In the genomic region with DNA sequence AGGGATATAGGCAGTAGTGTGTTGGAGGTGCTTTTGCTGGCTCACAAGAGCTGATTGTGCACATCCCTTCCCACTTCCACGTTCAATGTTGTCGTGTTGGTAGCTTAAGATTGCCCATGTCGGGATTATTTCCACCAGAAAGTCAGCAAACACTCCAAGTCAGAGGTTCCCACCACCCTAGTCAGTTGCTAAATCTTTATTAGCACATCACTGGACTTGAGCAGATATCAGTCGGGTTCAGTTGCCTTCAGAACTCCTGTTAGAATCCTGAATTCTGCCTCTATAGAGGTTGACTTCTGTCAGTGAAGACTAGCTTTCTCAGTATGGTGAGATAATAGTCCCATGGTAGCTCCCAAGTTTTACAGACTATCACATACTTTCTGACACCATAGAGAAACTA, we compare ENCODE assay signal across 2 cellular contexts.
TF ChIP-seq lines count a peak whose summit lies in the region.

No MANE protein-coding gene starts in this region.

TF ChIP-seq in liver, 16 proteins besides CTCF, POLR2A, EP300 and RAD21:
- TF ChIP-seq HNF4A (conservative IDR thresholded peaks at IDR 0.05) (peak; percentile 5 to 28), NR2F2 (IDR thresholded peaks at IDR 0.05) (no peak), RXRA (IDR thresholded peaks at IDR 0.05) (peak in 1 of 2 donors; percentile 23)

TF ChIP-seq in HepG2, 621 proteins besides CTCF, POLR2A, EP300 and RAD21:
- TF ChIP-seq RBFOX2 (IDR thresholded peaks at IDR 0.05; ENCODE audit: low read depth, low read length): no peak
- TF ChIP-seq ZNF780A (CRISPR knock-in tag; IDR thresholded peaks at IDR 0.05): no peak
- no peak for TF ChIP-seq KDM4B (CRISPR knock-in tag; IDR thresholded peaks at IDR 0.05)
- no peak for TF ChIP-seq SMC3 (IDR thresholded peaks at IDR 0.05; ENCODE audit: low read length)
- no peak for TF ChIP-seq ZNF136 (CRISPR knock-in tag; IDR thresholded peaks at IDR 0.05; ENCODE audit: low read depth)
- TF ChIP-seq U2AF2 (IDR thresholded peaks at IDR 0.05; ENCODE audit: low read depth, low read length): no peak
- TF ChIP-seq, protein P1, sequence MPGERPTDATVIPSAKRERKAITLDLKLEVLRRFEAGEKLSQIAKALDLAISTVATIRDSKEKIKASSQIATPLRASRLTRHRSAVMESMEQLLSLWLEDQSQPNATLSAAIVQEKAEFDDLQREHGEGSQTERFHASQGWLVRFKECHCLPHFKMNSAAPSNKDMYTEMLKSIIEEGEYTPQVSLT (CRISPR knock-in tag; IDR thresholded peaks at IDR 0.05; ENCODE audit: borderline replicate concordance, low read depth): no peak
- TF ChIP-seq, protein P2, sequence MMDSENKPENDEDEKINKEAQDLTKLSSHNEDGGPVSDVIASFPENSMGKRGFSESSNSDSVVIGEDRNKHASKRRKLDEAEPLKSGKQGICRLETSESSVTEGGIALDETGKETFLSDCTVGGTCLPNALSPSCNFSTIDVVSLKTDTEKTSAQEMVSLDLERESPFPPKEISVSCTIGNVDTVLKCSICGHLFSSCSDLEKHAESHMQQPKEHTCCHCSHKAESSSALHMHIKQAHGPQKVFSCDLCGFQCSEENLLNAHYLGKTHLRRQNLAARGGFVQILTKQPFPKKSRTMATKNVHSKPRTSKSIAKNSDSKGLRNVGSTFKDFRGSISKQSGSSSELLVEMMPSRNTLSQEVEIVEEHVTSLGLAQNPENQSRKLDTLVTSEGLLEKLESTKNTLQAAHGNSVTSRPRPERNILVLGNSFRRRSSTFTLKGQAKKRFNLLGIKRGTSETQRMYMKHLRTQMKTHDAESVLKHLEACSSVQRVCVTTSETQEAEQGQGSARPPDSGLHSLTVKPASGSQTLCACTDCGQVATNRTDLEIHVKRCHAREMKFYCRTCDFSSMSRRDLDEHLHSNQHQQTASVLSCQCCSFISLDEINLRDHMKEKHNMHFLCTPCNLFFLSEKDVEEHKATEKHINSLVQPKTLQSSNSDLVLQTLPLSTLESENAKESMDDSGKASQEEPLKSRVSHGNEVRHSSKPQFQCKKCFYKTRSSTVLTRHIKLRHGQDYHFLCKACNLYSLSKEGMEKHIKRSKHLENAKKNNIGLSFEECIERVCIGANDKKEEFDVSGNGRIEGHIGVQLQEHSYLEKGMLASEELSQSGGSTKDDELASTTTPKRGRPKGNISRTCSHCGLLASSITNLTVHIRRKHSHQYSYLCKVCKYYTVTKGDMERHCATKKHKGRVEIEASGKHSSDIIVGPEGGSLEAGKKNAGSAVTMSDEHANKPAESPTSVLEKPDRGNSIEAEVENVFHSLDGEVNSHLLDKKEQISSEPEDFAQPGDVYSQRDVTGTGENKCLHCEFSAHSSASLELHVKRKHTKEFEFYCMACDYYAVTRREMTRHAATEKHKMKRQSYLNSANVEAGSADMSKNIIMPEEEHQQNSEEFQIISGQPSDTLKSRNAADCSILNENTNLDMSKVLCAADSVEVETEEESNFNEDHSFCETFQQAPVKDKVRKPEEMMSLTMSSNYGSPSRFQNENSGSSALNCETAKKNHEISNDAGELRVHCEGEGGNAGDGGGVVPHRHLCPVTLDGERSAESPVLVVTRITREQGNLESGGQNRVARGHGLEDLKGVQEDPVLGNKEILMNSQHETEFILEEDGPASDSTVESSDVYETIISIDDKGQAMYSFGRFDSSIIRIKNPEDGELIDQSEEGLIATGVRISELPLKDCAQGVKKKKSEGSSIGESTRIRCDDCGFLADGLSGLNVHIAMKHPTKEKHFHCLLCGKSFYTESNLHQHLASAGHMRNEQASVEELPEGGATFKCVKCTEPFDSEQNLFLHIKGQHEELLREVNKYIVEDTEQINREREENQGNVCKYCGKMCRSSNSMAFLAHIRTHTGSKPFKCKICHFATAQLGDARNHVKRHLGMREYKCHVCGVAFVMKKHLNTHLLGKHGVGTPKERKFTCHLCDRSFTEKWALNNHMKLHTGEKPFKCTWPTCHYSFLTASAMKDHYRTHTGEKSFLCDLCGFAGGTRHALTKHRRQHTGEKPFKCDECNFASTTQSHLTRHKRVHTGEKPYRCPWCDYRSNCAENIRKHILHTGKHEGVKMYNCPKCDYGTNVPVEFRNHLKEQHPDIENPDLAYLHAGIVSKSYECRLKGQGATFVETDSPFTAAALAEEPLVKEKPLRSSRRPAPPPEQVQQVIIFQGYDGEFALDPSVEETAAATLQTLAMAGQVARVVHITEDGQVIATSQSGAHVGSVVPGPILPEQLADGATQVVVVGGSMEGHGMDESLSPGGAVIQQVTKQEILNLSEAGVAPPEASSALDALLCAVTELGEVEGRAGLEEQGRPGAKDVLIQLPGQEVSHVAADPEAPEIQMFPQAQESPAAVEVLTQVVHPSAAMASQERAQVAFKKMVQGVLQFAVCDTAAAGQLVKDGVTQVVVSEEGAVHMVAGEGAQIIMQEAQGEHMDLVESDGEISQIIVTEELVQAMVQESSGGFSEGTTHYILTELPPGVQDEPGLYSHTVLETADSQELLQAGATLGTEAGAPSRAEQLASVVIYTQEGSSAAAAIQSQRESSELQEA (CRISPR knock-in tag; IDR thresholded peaks at IDR 0.05; ENCODE audit: not compliant biosample characterization): no peak
- no peak for TF ChIP-seq PRMT3 (CRISPR knock-in tag; IDR thresholded peaks at IDR 0.05; ENCODE audit: borderline replicate concordance, low read depth)
TF ChIP-seq in HepG2: peak in this region for 0.
